22 cellular contexts compared by ENCODE assay signal in the genomic region with DNA sequence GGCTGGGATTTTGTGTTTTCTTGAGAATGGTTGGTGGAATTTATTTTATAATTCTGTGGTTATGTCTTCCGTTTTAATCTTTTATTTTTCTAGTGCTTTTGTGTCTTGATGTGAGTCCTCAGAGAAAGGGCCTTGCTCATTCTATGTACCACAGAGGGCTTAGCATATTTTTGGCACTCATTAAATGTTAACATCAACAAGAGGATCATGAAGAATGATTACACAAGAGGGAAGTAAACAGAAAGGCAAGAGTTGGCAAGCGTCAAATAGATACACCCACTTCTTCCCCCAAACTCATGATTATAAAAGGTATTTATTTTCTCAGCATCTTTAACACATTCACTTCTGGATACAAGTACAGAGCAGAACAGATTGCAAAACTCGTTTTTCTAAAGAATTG.
A peak's percentile ranks its signal among the peaks of the same experiment; 100 is the strongest.
DNase-seq lines count a peak whose midpoint lies in the region; ATAC-seq and TF ChIP-seq lines count a peak whose summit lies in the region.
"Had no signal": no experiment of that assay in that cellular context is flagged by ENCODE, and none has a peak within 500 bp of the region (broad histone marks: within the 10 kb centered on the region; RNA-seq: fewer than 3 reads in every experiment).

No MANE protein-coding gene starts in this region.

- no peak overlapping the region for H3K4me3 ChIP-seq in LNCaP clone FGC (ENCODE audit: low read depth, low read length)
- no peak overlapping the region for H3K4me3 ChIP-seq in esophagus muscularis mucosa
- H3K4me3 ChIP-seq: K562, smooth muscle cell, thoracic aorta had no signal

- no peak for TF ChIP-seq CTCF in LNCaP clone FGC (IDR thresholded peaks at IDR 0.05; ENCODE audit: control insufficient read depth, extremely low read depth, insufficient read depth)
- TF ChIP-seq CTCF in esophagus muscularis mucosa (IDR thresholded peaks at IDR 0.05): no peak

- DNase-seq in Ammon's horn (ENCODE audit: low spot score) (peak; percentile 10), LNCaP clone FGC (ENCODE audit: low read depth) (peak; percentile 69), astrocyte of the hippocampus (ENCODE audit: low read depth, low spot score) (peak; percentile 22), fibroblast of the conjunctiva (ENCODE audit: low read depth) (peak; percentile 32), esophagus muscularis mucosa (ENCODE audit: extremely low spot score) (no peak), SK-N-DZ (ENCODE audit: low spot score) (no peak)
- DNase-seq: activated CD8-positive, alpha-beta memory T cell treated with anti-CD3 and anti-CD28 coated beads, Interleukin-2, amount 50 U/mL, for 4 hours; caudate nucleus; CD4-positive, CD25-positive, alpha-beta regulatory T cell; glutamatergic neuron; naive thymus-derived CD4-positive, alpha-beta T cell; NCI-H187; occipital lobe; RPMI8226; SK-N-SH; stimulated activated naive B cell treated with anti-CD40 and anti-IgM and Interleukin-4, amounts not matched to agents 10 μg/mL and 1 μg/mL and 100 μg/mL, for 72 hours had no signal

- no peak for TF ChIP-seq POLR2A in esophagus muscularis mucosa (IDR thresholded peaks at IDR 0.05; ENCODE audit: low read depth)

- 31% methylated on average over 3 of the region's 3 CpGs for WGBS in esophagus muscularis mucosa

- TF ChIP-seq EP300 in esophagus muscularis mucosa (IDR thresholded peaks at IDR 0.05): no peak

- no peak overlapping the region for H3K27ac ChIP-seq in esophagus muscularis mucosa (replicated peaks in 1 of 4)
- H3K27ac ChIP-seq: epithelial cell of prostate, thoracic aorta had no signal

- no peaks in the 10 kb centered on the region for H3K27me3 ChIP-seq in esophagus muscularis mucosa

- ATAC-seq in GM18858 (IDR thresholded peaks at IDR 0.05; ENCODE audit: unreplicated experiment) (no peak), SK-N-SH treated with all-trans-retinoic acid at 6 μM for 48 hours (no peak)
- ATAC-seq: K562; naive thymus-derived CD4-positive, alpha-beta T cell; stimulated activated naive B cell treated with anti-CD40 and anti-IgM and Interleukin-4, amounts not matched to agents 10 μg/mL and 1 μg/mL and 100 μg/mL, for 72 hours had no signal

- intact Hi-C loops in esophagus muscularis mucosa (cut with DNase I): no loop called here

- H3K36me3 ChIP-seq in esophagus muscularis mucosa: no peaks in the 10 kb centered on the region
- H3K36me3 ChIP-seq: thoracic aorta had no signal

- H3K9me3 ChIP-seq in esophagus muscularis mucosa: no peaks in the 10 kb centered on the region
- H3K9me3 ChIP-seq: SK-N-SH, thoracic aorta had no signal

- peaks cover 0 to 20% (median 13%) of the 10 kb centered on the region in 4 donors for H3K4me1 ChIP-seq in esophagus muscularis mucosa

TF ChIP-seq in SK-N-SH treated with all-trans-retinoic acid at 6 μM for 48 hours, 23 proteins besides CTCF, POLR2A, EP300 and RAD21:
- TF ChIP-seq ESRRG (CRISPR knock-in tag; IDR thresholded peaks at IDR 0.05): no peak
- no peak for TF ChIP-seq GLIS3 (CRISPR knock-in tag; IDR thresholded peaks at IDR 0.05)

Comparison
In these comparisons a context has a peak if more than half of its experiments do, and no peak if none do; other contexts are left out.
1. DNase-seq: peak in Ammon's horn (single experiment), LNCaP clone FGC (single experiment), astrocyte of the hippocampus (single experiment) and fibroblast of the conjunctiva (single experiment); none in esophagus muscularis mucosa (single experiment) and SK-N-DZ (single experiment).